ENCODE assay signal across 1 cellular context in the genomic region with DNA sequence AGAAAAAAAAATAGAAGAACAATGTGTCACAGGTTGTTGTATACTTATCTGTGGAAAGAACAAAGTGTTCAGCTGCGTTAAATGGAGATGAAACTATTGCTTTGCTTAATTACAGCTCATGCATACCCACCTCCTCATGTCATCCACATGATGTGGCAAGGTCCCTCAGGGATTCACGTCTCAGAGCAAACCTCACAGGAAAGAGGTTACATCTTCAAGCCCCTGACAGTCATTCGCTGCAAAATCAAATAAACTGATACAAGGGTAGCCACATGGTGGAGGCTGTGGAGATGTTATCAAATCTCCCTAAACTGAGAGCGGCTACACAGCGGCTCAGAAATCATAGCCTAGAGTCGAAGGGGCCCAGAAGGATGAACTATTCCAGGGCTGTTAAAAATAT.
TF ChIP-seq lines count a peak whose summit lies in the region.

No MANE protein-coding gene starts in this region.

TF ChIP-seq in K562, 482 proteins besides CTCF, POLR2A, EP300 and RAD21:
- TF ChIP-seq DPF2 (IDR thresholded peaks at IDR 0.05) (no peak), ZNF76 (CRISPR knock-in tag; IDR thresholded peaks at IDR 0.05; ENCODE audit: borderline replicate concordance) (no peak), SAFB (IDR thresholded peaks at IDR 0.05; ENCODE audit: borderline replicate concordance, low read depth, low read length) (no peak), ERF (CRISPR knock-in tag; IDR thresholded peaks at IDR 0.05) (no peak), TBL1XR1 (IDR thresholded peaks at IDR 0.05; ENCODE audit: low read length in 2 of 2) (no peak), CCAR2 (IDR thresholded peaks at IDR 0.05; ENCODE audit: low read depth, low read length) (no peak)
- TF ChIP-seq, protein P1, sequence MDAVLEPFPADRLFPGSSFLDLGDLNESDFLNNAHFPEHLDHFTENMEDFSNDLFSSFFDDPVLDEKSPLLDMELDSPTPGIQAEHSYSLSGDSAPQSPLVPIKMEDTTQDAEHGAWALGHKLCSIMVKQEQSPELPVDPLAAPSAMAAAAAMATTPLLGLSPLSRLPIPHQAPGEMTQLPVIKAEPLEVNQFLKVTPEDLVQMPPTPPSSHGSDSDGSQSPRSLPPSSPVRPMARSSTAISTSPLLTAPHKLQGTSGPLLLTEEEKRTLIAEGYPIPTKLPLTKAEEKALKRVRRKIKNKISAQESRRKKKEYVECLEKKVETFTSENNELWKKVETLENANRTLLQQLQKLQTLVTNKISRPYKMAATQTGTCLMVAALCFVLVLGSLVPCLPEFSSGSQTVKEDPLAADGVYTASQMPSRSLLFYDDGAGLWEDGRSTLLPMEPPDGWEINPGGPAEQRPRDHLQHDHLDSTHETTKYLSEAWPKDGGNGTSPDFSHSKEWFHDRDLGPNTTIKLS (IDR thresholded peaks at IDR 0.05; ENCODE audit: borderline replicate concordance, low read depth): no peak
